28 cellular contexts compared by ENCODE assay signal in the genomic region with DNA sequence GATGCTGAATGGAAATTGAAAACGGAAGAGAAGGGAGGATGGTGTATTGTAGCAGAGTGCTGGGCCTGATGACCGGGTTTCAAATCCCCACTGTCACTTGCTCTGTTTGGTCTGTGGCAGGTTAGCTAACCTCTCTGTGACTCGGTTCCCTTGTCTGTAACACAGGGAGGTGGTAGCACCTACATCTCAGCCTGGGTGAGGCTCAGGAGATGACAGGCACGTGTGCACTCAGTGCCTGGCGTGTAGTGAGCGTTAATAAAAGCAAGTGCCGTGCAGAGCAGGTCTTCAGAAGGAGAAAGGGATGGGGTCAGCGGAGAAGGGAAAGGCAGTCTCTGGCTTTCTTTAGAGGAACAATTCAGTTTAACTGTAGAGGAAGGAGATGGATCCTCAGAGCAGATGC.
"Had no signal": no experiment of that assay in that cellular context is flagged by ENCODE, and none has a peak within 500 bp of the region (broad histone marks: within the 10 kb centered on the region; RNA-seq: fewer than 3 reads in every experiment).

No MANE protein-coding gene starts in this region.

- H3K4me1 ChIP-seq: colonic mucosa, foreskin keratinocyte, gastroesophageal sphincter, left ventricle myocardium inferior, lower lobe of right lung had no signal

- H3K27ac Mint-ChIP-seq: dendritic cell treated with granulocyte-macrophage colony-stimulating factor and Interleukin-4, amounts not matched to agents 40 ng/mL and 50 ng/mL, for 4 days; effector memory CD8-positive, alpha-beta T cell; endodermal cell; immature natural killer cell; memory B cell had no signal

- H3K36me3 ChIP-seq: colonic mucosa, gastroesophageal sphincter, heart left ventricle, left ventricle myocardium inferior, lower lobe of right lung had no signal

- H3K79me2 ChIP-seq: hepatocyte had no signal

- H3K27me3 Mint-ChIP-seq: dendritic cell treated with granulocyte-macrophage colony-stimulating factor and Interleukin-4, amounts not matched to agents 40 ng/mL and 50 ng/mL, for 4 days had no signal

- H3K27me3 ChIP-seq: colonic mucosa, hepatocyte had no signal

- H3K4me1 Mint-ChIP-seq: immature natural killer cell had no signal

- H3K4me3 ChIP-seq: colonic mucosa, gastroesophageal sphincter, heart left ventricle, hepatocyte, left ventricle myocardium inferior, lower lobe of right lung had no signal

- FAIRE-seq: endometrium, frontal cortex, kidney had no signal

- H2AFZ ChIP-seq: hepatocyte had no signal

- ATAC-seq: effector memory CD8-positive, alpha-beta T cell; esophagus mucosa; gastroesophageal sphincter; heart left ventricle; left colon; left lobe of liver; lower lobe of right lung had no signal

- H3K4me2 ChIP-seq: hepatocyte had no signal

- H3K4me3 Mint-ChIP-seq: dendritic cell treated with granulocyte-macrophage colony-stimulating factor and Interleukin-4, amounts not matched to agents 40 ng/mL and 50 ng/mL, for 4 days; effector memory CD8-positive, alpha-beta T cell; endodermal cell; immature natural killer cell; memory B cell had no signal

- DNase-seq: colonic mucosa; cortex of kidney; effector CD8-positive, alpha-beta T cell; effector memory CD8-positive, alpha-beta T cell; endodermal cell; erythroblast; foreskin keratinocyte; heart left ventricle; hypothalamus; immature natural killer cell; islet precursor cell; kidney; kidney glomerular epithelial cell; left colon; left ventricle myocardium inferior; lower lobe of right lung; mammary epithelial cell; mesendoderm; midbrain had no signal

- H3K27ac ChIP-seq: colonic mucosa, epithelial cell of prostate, foreskin keratinocyte, gastroesophageal sphincter, heart left ventricle, hepatocyte, left ventricle myocardium inferior, lower lobe of right lung had no signal

- H3K36me3 Mint-ChIP-seq: immature natural killer cell, memory B cell had no signal

- H3K9me3 ChIP-seq: colonic mucosa, gastroesophageal sphincter, heart left ventricle, left ventricle myocardium inferior, lower lobe of right lung had no signal

- H3K9me3 Mint-ChIP-seq: dendritic cell treated with granulocyte-macrophage colony-stimulating factor and Interleukin-4, amounts not matched to agents 40 ng/mL and 50 ng/mL, for 4 days; effector memory CD8-positive, alpha-beta T cell; endodermal cell; immature natural killer cell; memory B cell had no signal
